ENCODE assay signal across 18 cellular contexts in genomic region chr12:65647074-65647473, GRCh38.
A peak's percentile ranks its signal among the peaks of the same experiment; 100 is the strongest.
DNase-seq lines count a peak whose midpoint lies in the region; ATAC-seq, FAIRE-seq and TF ChIP-seq lines count a peak whose summit lies in the region.
"Had no signal": no experiment of that assay in that cellular context is flagged by ENCODE, and none has a peak within 500 bp of the region (broad histone marks: within the 10 kb centered on the region; RNA-seq: fewer than 3 reads in every experiment).

No MANE protein-coding gene starts in this region.

- FAIRE-seq in K562 (lab: Jason Lieb, UNC): no peak
- FAIRE-seq: GM12891 had no signal

- ATAC-seq in GM23338 (no peak), PC-3 (no peak), K562 (no peak), HG03108 (IDR thresholded peaks at IDR 0.05; ENCODE audit: unreplicated experiment) (no peak)
- no peak for ATAC-seq in activated CD8-positive, alpha-beta T cell treated with anti-CD3 and anti-CD28 coated beads, Interleukin-2, amount 10 ng/mL, durations not matched to agents 7 days and 5 days

- TF ChIP-seq RAD21 in K562 (CRISPR knock-in tag; conservative IDR thresholded peaks at IDR 0.05 in 1 of 2, IDR thresholded peaks at IDR 0.05 in 1 of 2): no peak

- no peak for TF ChIP-seq CTCF in GM23338 (conservative IDR thresholded peaks at IDR 0.05; ENCODE audit: low read depth in 2 of 2)
- TF ChIP-seq CTCF in PC-3 (conservative IDR thresholded peaks at IDR 0.05; ENCODE audit: low read depth, low read length): no peak
- no peak for TF ChIP-seq CTCF in K562 (IDR thresholded peaks at IDR 0.05 in 2 of 3, conservative IDR thresholded peaks at IDR 0.05 in 1 of 3; ENCODE audit: insufficient read depth in 2 of 3, low read depth in 1 of 3, low read length in 3 of 3)

- H3K9me1 ChIP-seq in K562 (ENCODE audit: control insufficient read depth, insufficient read depth, low read length): no peaks in the 10 kb centered on the region

- in situ Hi-C loops in K562 (cut with MboI): no loop called here

- peak overlapping the region; percentile 92; the same call in 1 of the 2 replicates for H3K9ac ChIP-seq in PC-3 (ENCODE audit: low read length)
- no peak overlapping the region for H3K9ac ChIP-seq in K562 (ENCODE audit: insufficient read depth in 1 of 2, low read depth in 2 of 2, low read length in 2 of 2)
- no peak overlapping the region for H3K9ac ChIP-seq in trophoblast cell (ENCODE audit: low read length)
- H3K9ac ChIP-seq: BLaER1, KMS-11 had no signal

- BruUV-seq in PC-3 (replicated peaks; lab: Mats Ljungman, UMichigan) (no TSS peak), K562 (replicated peaks; lab: Mats Ljungman, UMichigan) (no TSS peak)

- no peaks in the 10 kb centered on the region for H3K79me1 ChIP-seq in trophoblast cell (ENCODE audit: low read length)

- H2BK120ac ChIP-seq in trophoblast cell (ENCODE audit: insufficient read depth, low read length, poor library complexity): no peak overlapping the region

- H2AK5ac ChIP-seq in trophoblast cell (ENCODE audit: low read length): no peak overlapping the region

- no peaks in the 10 kb centered on the region for H3K36me3 Mint-ChIP-seq in GM23338 (ENCODE audit: low read depth)
- no peaks in the 10 kb centered on the region for H3K36me3 Mint-ChIP-seq in activated CD8-positive, alpha-beta T cell treated with anti-CD3 and anti-CD28 coated beads, Interleukin-2, amount 10 ng/mL, durations not matched to agents 7 days and 5 days (ENCODE audit: low read depth)

- H3K4me2 ChIP-seq in GM23338 (no peak overlapping the region), PC-3 (ENCODE audit: low read length) (no peak overlapping the region), K562 (ENCODE audit: insufficient read depth, low read length) (no peak overlapping the region), trophoblast cell (ENCODE audit: low read length) (no peak overlapping the region)
- H3K4me2 ChIP-seq: BLaER1, KMS-11 had no signal

- no peak overlapping the region for H2BK5ac ChIP-seq in trophoblast cell (ENCODE audit: low read depth, low read length, poor library complexity)

- H3K9me3 Mint-ChIP-seq in GM23338: no peaks in the 10 kb centered on the region
- no peaks in the 10 kb centered on the region for H3K9me3 Mint-ChIP-seq in activated CD8-positive, alpha-beta T cell treated with anti-CD3 and anti-CD28 coated beads, Interleukin-2, amount 10 ng/mL, durations not matched to agents 7 days and 5 days (ENCODE audit: insufficient read depth)

- no peak overlapping the region for H3K4me3 Mint-ChIP-seq in GM23338
- no peak overlapping the region for H3K4me3 Mint-ChIP-seq in activated CD8-positive, alpha-beta T cell treated with anti-CD3 and anti-CD28 coated beads, Interleukin-2, amount 10 ng/mL, durations not matched to agents 7 days and 5 days
- H3K4me3 Mint-ChIP-seq: HFFc6 had no signal

- H3K4ac ChIP-seq in trophoblast cell (ENCODE audit: low read depth, low read length): no peak overlapping the region

- H4K8ac ChIP-seq in trophoblast cell (ENCODE audit: low read depth, low read length): no peak overlapping the region

- DNase-seq in GM23338 (ENCODE audit: low spot score): no peak
- no peak for DNase-seq in PC-3
- no peak for DNase-seq in K562 (ENCODE audit: extremely low read depth in 1 of 4, low spot score in 3 of 4)
- DNase-seq in trophoblast cell: no peak
- no peak for DNase-seq in T-helper 1 cell
- DNase-seq in activated CD8-positive, alpha-beta T cell treated with anti-CD3 and anti-CD28 coated beads, Interleukin-2, amount 10 ng/mL, durations not matched to agents 7 days and 5 days: no peak
- no peak for DNase-seq in HuH-7 (ENCODE audit: low spot score)
- DNase-seq: AML-193, DMS79 treated with DMSO at 0.1 percent for 48 hours, EL, GOT3, HFFc6 had no signal

- no peaks in the 10 kb centered on the region for H3K27me3 ChIP-seq in GM23338 (ENCODE audit: insufficient read depth)
- H3K27me3 ChIP-seq in PC-3 (ENCODE audit: low read length): no peaks in the 10 kb centered on the region
- no peaks in the 10 kb centered on the region for H3K27me3 ChIP-seq in K562 (ENCODE audit: control insufficient read depth in 2 of 2, insufficient read depth in 2 of 2, low read length in 2 of 2)
- H3K27me3 ChIP-seq in trophoblast cell (ENCODE audit: insufficient read depth, low read length): no peaks in the 10 kb centered on the region
- H3K27me3 ChIP-seq: BLaER1 had no signal

- H3K4me3 ChIP-seq in GM23338: no peak overlapping the region
- no peak overlapping the region for H3K4me3 ChIP-seq in PC-3 (ENCODE audit: low read length)
- no peak overlapping the region for H3K4me3 ChIP-seq in K562
- H3K4me3 ChIP-seq in trophoblast cell (ENCODE audit: low read depth, low read length): no peak overlapping the region
- H3K4me3 ChIP-seq: BLaER1, HAP-1 had no signal

- H3K23ac ChIP-seq in trophoblast cell (ENCODE audit: low read length): no peak overlapping the region

- no peak overlapping the region for H4K91ac ChIP-seq in trophoblast cell (ENCODE audit: low read depth, low read length)

- TF ChIP-seq EP300 in K562 (IDR thresholded peaks at IDR 0.05; ENCODE audit: low read length): no peak

- H3K27ac ChIP-seq in GM23338 (ENCODE audit: low read depth): no peak overlapping the region
- peak overlapping the region; percentile 98 for H3K27ac ChIP-seq in PC-3 (ENCODE audit: low read length)
- H3K27ac ChIP-seq in K562 (ENCODE audit: extremely low read depth, low read depth, low read length): no peak overlapping the region
- no peak overlapping the region for H3K27ac ChIP-seq in trophoblast cell (ENCODE audit: low read depth, low read length)
- H3K27ac ChIP-seq: BLaER1, HL-60, KMS-11 had no signal

- peak overlapping the region; percentile 61 for H2BK12ac ChIP-seq in trophoblast cell (ENCODE audit: low read length)

- H3K18ac ChIP-seq in trophoblast cell (ENCODE audit: low read length): no peak overlapping the region

- POLR2A ChIA-PET in PC-3 (lab: Charles Lee; ENCODE audit: unreplicated experiment): interaction anchor here (0.7 kb wide), 1 partner anchor 62 kb away, joined by 4 read pairs; no protein-coding TSS in a partner anchor
- POLR2A ChIA-PET in K562 (lab: Yijun Ruan, JAX): interaction anchor here (0.7 kb wide), 1 partner anchor 1082 kb away, joined by 5 read pairs; no protein-coding TSS in a partner anchor
- POLR2A ChIA-PET in activated CD8-positive, alpha-beta T cell treated with anti-CD3 and anti-CD28 coated beads, Interleukin-2, amount 10 ng/mL, durations not matched to agents 7 days and 5 days (lab: Charles Lee): no interaction called here

- peak overlapping the region; percentile 15; the same call in 1 of the 2 replicates for H2AFZ ChIP-seq in GM23338
- no peak overlapping the region for H2AFZ ChIP-seq in PC-3 (ENCODE audit: low read length)
- no peak overlapping the region; the same call in none of the 2 replicates for H2AFZ ChIP-seq in K562 (ENCODE audit: low read depth, low read length)
- no peak overlapping the region for H2AFZ ChIP-seq in trophoblast cell (ENCODE audit: insufficient read depth, low read length, poor library complexity)

- H3K4me1 ChIP-seq in GM23338 (ENCODE audit: insufficient read depth) (no peaks in the 10 kb centered on the region), PC-3 (ENCODE audit: insufficient read depth, low read length) (peaks cover 63% of the 10 kb centered on the region), K562 (replicated peaks in 1 of 2; ENCODE audit: control insufficient read depth in 2 of 2, insufficient read depth in 2 of 2, low read length in 2 of 2) (no peaks in the 10 kb centered on the region; a peak in 1 of 5 replicates), trophoblast cell (ENCODE audit: control insufficient read depth in 1 of 2, insufficient read depth in 2 of 2, low read length in 2 of 2) (peaks cover 3% of the 10 kb centered on the region in 2 experiments)
- H3K4me1 ChIP-seq: BLaER1, HAP-1 had no signal

- H4K12ac ChIP-seq in trophoblast cell (ENCODE audit: low read depth, low read length): no peak overlapping the region

- H3F3A ChIP-seq in GM23338 (replicated peaks; ENCODE audit: low read depth) (no peaks in the 10 kb centered on the region), PC-3 (ENCODE audit: low read length, unreplicated experiment) (peaks cover 26% of the 10 kb centered on the region)

- H3K9me2 ChIP-seq in GM23338 (ENCODE audit: insufficient read depth) (0 out of 2 replicates have a peak, but pooled peaks cover 3% of the 10 kb centered on the region), PC-3 (replicated peaks; ENCODE audit: low read length) (no peaks in the 10 kb centered on the region)

- no peak overlapping the region for H3K14ac ChIP-seq in trophoblast cell (ENCODE audit: low read length)

- H3K36me3 ChIP-seq in GM23338 (ENCODE audit: insufficient read depth) (no peaks in the 10 kb centered on the region), PC-3 (ENCODE audit: low read depth, low read length) (no peaks in the 10 kb centered on the region), K562 (ENCODE audit: control insufficient read depth, insufficient read depth, low read length) (no peaks in the 10 kb centered on the region), trophoblast cell (ENCODE audit: control insufficient read depth in 1 of 2, insufficient read depth in 2 of 2, low read length in 2 of 2) (peaks cover 0 to 1% of the 10 kb centered on the region in 2 experiments)
- H3K36me3 ChIP-seq: BLaER1, HAP-1 had no signal

- H4K20me1 ChIP-seq in GM23338 (replicated peaks; ENCODE audit: insufficient read depth) (no peaks in the 10 kb centered on the region), PC-3 (ENCODE audit: low read length) (no peaks in the 10 kb centered on the region), K562 (replicated peaks; ENCODE audit: control insufficient read depth, insufficient read depth, low read length) (no peaks in the 10 kb centered on the region)
- H4K20me1 ChIP-seq: BLaER1 had no signal

- 70% methylated on average over 9 of the region's 9 CpGs for WGBS in K562 (ENCODE audit: insufficient coverage, low coverage, missing lambda C conversion rate)
- WGBS in trophoblast cell (ENCODE audit: extremely low coverage, insufficient coverage, insufficient read length): no CpG with 5 or more reads among the region's 9 CpGs

- H3K79me2 ChIP-seq in GM23338 (replicated peaks; ENCODE audit: insufficient read depth) (no peaks in the 10 kb centered on the region), PC-3 (ENCODE audit: low read length) (0 out of 2 replicates have a peak, but pooled peaks cover 5% of the 10 kb centered on the region), K562 (ENCODE audit: control insufficient read depth, insufficient read depth, low read length) (no peaks in the 10 kb centered on the region), trophoblast cell (ENCODE audit: control insufficient read depth, insufficient read depth, low read length, poor library complexity) (no peaks in the 10 kb centered on the region)

- peaks cover under 1% of the 10 kb centered on the region for H3K27me3 Mint-ChIP-seq in GM23338 (ENCODE audit: insufficient read depth, low read depth, poor library complexity)
- peaks cover 4% of the 10 kb centered on the region for H3K27me3 Mint-ChIP-seq in activated CD8-positive, alpha-beta T cell treated with anti-CD3 and anti-CD28 coated beads, Interleukin-2, amount 10 ng/mL, durations not matched to agents 7 days and 5 days (ENCODE audit: low read depth)

- intact Hi-C loops in PC-3 (cut with micrococcal nuclease) (no loop called here), K562 (cut with micrococcal nuclease) (no loop called here)

- no peak overlapping the region for H3K27ac Mint-ChIP-seq in GM23338
- no peak overlapping the region for H3K27ac Mint-ChIP-seq in activated CD8-positive, alpha-beta T cell treated with anti-CD3 and anti-CD28 coated beads, Interleukin-2, amount 10 ng/mL, durations not matched to agents 7 days and 5 days

- H3K9me3 ChIP-seq in PC-3 (ENCODE audit: low read length) (no peaks in the 10 kb centered on the region), K562 (replicated peaks; ENCODE audit: control insufficient read depth, insufficient read depth, low read depth, low read length) (no peaks in the 10 kb centered on the region), trophoblast cell (ENCODE audit: insufficient read depth, low read depth, low read length) (no peaks in the 10 kb centered on the region)
- H3K9me3 ChIP-seq: BLaER1 had no signal

- TF ChIP-seq POLR2A in K562 (conservative IDR thresholded peaks at IDR 0.05): no peak

- H3K4me1 Mint-ChIP-seq in GM23338: no peaks in the 10 kb centered on the region; the same call in 2 of the 3 replicates
- no peaks in the 10 kb centered on the region for H3K4me1 Mint-ChIP-seq in activated CD8-positive, alpha-beta T cell treated with anti-CD3 and anti-CD28 coated beads, Interleukin-2, amount 10 ng/mL, durations not matched to agents 7 days and 5 days (ENCODE audit: low read depth)

- CTCF ChIA-PET in PC-3 (lab: Charles Lee): interaction anchor here (0.6 kb wide), 1 partner anchor 181 kb away, joined by 3 read pairs; no protein-coding TSS in a partner anchor
- CTCF ChIA-PET in K562 (lab: Yijun Ruan, JAX; ENCODE audit: low intra/inter-chr PET ratio): no interaction called here
- CTCF ChIA-PET in activated CD8-positive, alpha-beta T cell treated with anti-CD3 and anti-CD28 coated beads, Interleukin-2, amount 10 ng/mL, durations not matched to agents 7 days and 5 days (lab: Charles Lee): no interaction called here
